In the genomic region with DNA sequence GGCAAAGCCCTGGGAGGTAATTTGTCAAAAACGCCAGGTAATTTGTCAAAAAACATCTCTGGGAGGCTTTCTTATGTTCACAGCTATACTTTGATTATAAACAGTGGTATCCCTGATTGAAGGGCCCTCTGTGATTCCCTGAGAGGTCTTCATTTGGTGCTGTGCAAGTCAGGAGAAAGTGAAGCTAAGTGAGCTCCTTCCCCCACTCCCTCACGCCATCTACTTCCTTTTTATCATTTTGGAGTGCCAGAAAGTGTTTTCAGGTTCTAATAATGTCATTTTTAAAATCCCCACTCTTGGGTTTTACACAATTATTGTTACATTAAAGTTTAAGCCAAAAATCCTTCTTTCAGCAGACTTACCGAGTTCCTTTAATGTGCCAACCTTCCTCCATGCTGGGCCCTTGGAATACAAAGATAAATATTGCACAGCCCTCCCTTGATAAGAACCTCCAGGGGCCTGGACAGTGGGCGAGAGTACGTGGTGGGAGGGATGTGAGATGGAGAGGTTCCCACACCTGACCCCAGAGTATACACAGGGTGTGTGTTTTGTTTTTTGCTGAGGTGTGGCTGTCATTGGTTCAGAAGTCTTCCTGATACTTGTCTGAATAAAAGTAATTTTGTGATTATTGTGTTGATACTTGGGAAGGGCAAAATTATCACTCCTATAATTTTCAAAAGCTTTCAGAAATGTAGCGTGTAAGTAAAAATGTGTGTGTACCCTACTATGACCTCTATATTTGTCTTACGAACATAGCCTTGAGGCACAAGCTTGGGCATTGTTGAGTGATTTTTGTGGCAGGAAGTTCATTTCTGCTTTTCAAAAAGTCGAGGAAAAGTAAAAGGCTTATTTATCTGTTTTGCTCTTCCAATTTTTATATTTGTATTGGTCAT, we compare ENCODE assay signal across 8 cellular contexts. TPM values are rescaled to one million over a fixed set of nuclear protein-coding genes. Genes with fewer than 3 reads are reported as not detected.
A peak's percentile ranks its signal among the peaks of the same experiment; 100 is the strongest.
DNase-seq lines count a peak whose midpoint lies in the region; ATAC-seq lines count a peak whose summit lies in the region.

No MANE protein-coding gene starts in this region.

- H3K27me3 Mint-ChIP-seq in CD8-positive, alpha-beta memory T cell, result no peaks in the 10 kb centered on the region

- ATAC-seq in GM21360 (IDR thresholded peaks at IDR 0.05; ENCODE audit: unreplicated experiment) (peak; percentile 33), aorta (ENCODE audit: low FRiP score) (no peak)

- peak overlapping the region; percentile 20 to 88 (median 69) for H3K27ac Mint-ChIP-seq in CD8-positive, alpha-beta memory T cell

- peak overlapping the region; percentile 30 for H3K4me3 ChIP-seq in CD8-positive, alpha-beta memory T cell (ENCODE audit: low read length)
- no peak overlapping the region for H3K4me3 ChIP-seq in aorta (ENCODE audit: low read length in 2 of 2)

- no peaks in the 10 kb centered on the region for H3K9me3 ChIP-seq in CD8-positive, alpha-beta memory T cell (ENCODE audit: low read length)
- H3K9me3 ChIP-seq in aorta (ENCODE audit: control insufficient read depth, low read length), result no peaks in the 10 kb centered on the region

- no peaks in the 10 kb centered on the region for H3K27me3 ChIP-seq in CD8-positive, alpha-beta memory T cell (ENCODE audit: insufficient read depth, low read length, poor library complexity, severe bottlenecking)
- H3K27me3 ChIP-seq in aorta (ENCODE audit: control insufficient read depth in 1 of 2, insufficient read depth in 2 of 2, low read length in 1 of 2), result no peaks in the 10 kb centered on the region

- CTCF ChIA-PET in CD8-positive, alpha-beta memory T cell (lab: Charles Lee), result interaction anchor here (1.1 kb wide), 1 partner anchor 94 kb away, joined by 3 read pairs; no protein-coding TSS in a partner anchor

- peaks cover 72% of the 10 kb centered on the region for H3K4me1 ChIP-seq in CD8-positive, alpha-beta memory T cell (ENCODE audit: insufficient read depth, low read length)
- H3K4me1 ChIP-seq in aorta (ENCODE audit: control insufficient read depth in 1 of 2, insufficient read depth in 2 of 2, low read length in 2 of 2), result peaks cover 1 to 7% of the 10 kb centered on the region in 2 donors

- peaks cover 6 to 12% (median 6%) of the 10 kb centered on the region in 3 donors for H3K36me3 Mint-ChIP-seq in CD8-positive, alpha-beta memory T cell

- intact Hi-C loops in aorta (cut with DNase I), result no loop called here

- no peak overlapping the region for H3K27ac ChIP-seq in CD8-positive, alpha-beta memory T cell (ENCODE audit: low read depth, low read length)
- no peak overlapping the region for H3K27ac ChIP-seq in aorta (ENCODE audit: low read depth in 1 of 2, low read length in 2 of 2)

- H3K4me3 Mint-ChIP-seq in CD8-positive, alpha-beta memory T cell, result peak overlapping the region; percentile 10 to 78 (median 34)

- H3K36me3 ChIP-seq in CD8-positive, alpha-beta memory T cell (ENCODE audit: insufficient read depth, low read length), result no peaks in the 10 kb centered on the region
- no peaks in the 10 kb centered on the region for H3K36me3 ChIP-seq in aorta (ENCODE audit: control insufficient read depth in 1 of 2, insufficient read depth in 2 of 2, low read length in 1 of 2)

- no peak for DNase-seq in CD8-positive, alpha-beta memory T cell
- DNase-seq in NCI-H69 (lab: John Stamatoyannopoulos, UW) (peak; percentile 85), germinal center (ENCODE audit: low spot score) (peak; percentile 24), SHP77 (lab: John Stamatoyannopoulos, UW) (no peak), NCI-H526 (lab: John Stamatoyannopoulos, UW) (no peak), A172 (ENCODE audit: low spot score) (no peak), aorta (no peak)

- H3K9me3 Mint-ChIP-seq in CD8-positive, alpha-beta memory T cell, result no peaks in the 10 kb centered on the region

- POLR2A ChIA-PET in CD8-positive, alpha-beta memory T cell (lab: Charles Lee), result no interaction called here

- peaks cover 83 to 92% (median 87%) of the 10 kb centered on the region in 3 donors for H3K4me1 Mint-ChIP-seq in CD8-positive, alpha-beta memory T cell

- WGBS in aorta, 2 donors, result 46 to 51% methylated on average over 8 of the region's 8 CpGs

RNA-seq across cellular contexts. Expression of a gene that starts 8.1 kb away (rescaled TPM):
- 10 to 100 TPM; 38.5 to 38.6 TPM for total RNA-seq in CD8-positive, alpha-beta memory T cell
- 80.4 TPM for polyA plus RNA-seq in CD8-positive, alpha-beta memory T cell
- 23.1 and 33.5 TPM in 2 replicates for total RNA-seq in A172 (2014; rRNA removed; shearing (Covaris generic))
- 10 to 100 TPM; 52.7 to 71.9 TPM for total RNA-seq in aorta
- polyA plus RNA-seq in aorta, result 10 to 100 TPM; 22.5 to 36.5 TPM

Comparison
In these comparisons a context has a peak if more than half of its experiments do, and no peak if none do; other contexts are left out.
1. DNase-seq: peak in NCI-H69 (single experiment) and germinal center (single experiment); none in CD8-positive, alpha-beta memory T cell (0 of 5), SHP77 (0 of 2), NCI-H526 (0 of 2), A172 (single experiment) and aorta (0 of 2).